ENCODE assay signal across 8 cellular contexts in genomic region chr17:48804936-48805411, GRCh38. TPM values are rescaled to one million over a fixed set of nuclear protein-coding genes. Genes with fewer than 3 reads are reported as not detected.
DNase-seq lines count a peak whose midpoint lies in the region; ATAC-seq and TF ChIP-seq lines count a peak whose summit lies in the region.

No MANE protein-coding gene starts in this region.

- peak; percentile 74 for DNase-seq in BE2C
- DNase-seq in H7, result peak; percentile 90
- peak; percentile 91 for DNase-seq in NCI-H82 (lab: John Stamatoyannopoulos, UW)
- peak; percentile 31 to 61 (median 49) for DNase-seq in activated CD8-positive, alpha-beta memory T cell treated with anti-CD3 and anti-CD28 coated beads for 48 hours (ENCODE audit: low read depth in 2 of 3, low spot score in 2 of 3)
- peak; percentile 62 for DNase-seq in epidermal melanocyte (ENCODE audit: insufficient read length, low spot score)
- peak; percentile 56 for DNase-seq in myocyte (ENCODE audit: low read depth)
- peak; percentile 30 to 33 for DNase-seq in stimulated activated CD8-positive, alpha-beta memory T cell treated with anti-CD3 and anti-CD28 coated beads, Interleukin-7, amount 100 ng/mL, for 4 hours (ENCODE audit: low read depth in 2 of 2)

- ATAC-seq in GM21447 (IDR thresholded peaks at IDR 0.05; ENCODE audit: unreplicated experiment), result no peak

- no peaks in the 10 kb centered on the region for H3K4me1 ChIP-seq in BE2C

- peaks cover 11% of the 10 kb centered on the region for H3K27me3 ChIP-seq in BE2C
- H3K27me3 ChIP-seq in H7 (ENCODE audit: control insufficient read depth, insufficient read depth, low read length), result no peaks in the 10 kb centered on the region; the same call in 1 of the 2 replicates

- peak; percentile 90 for TF ChIP-seq CTCF in BE2C (IDR thresholded peaks at IDR 0.05; ENCODE audit: low read depth, low read length)

- H3K4me3 ChIP-seq in BE2C (ENCODE audit: low read depth, low read length) (no peak overlapping the region), H7 (ENCODE audit: insufficient read depth, low read depth, low read length) (no peak overlapping the region)

- no peaks in the 10 kb centered on the region for H3K9me3 ChIP-seq in BE2C

- H3K36me3 ChIP-seq in BE2C (no peaks in the 10 kb centered on the region), H7 (replicated peaks; ENCODE audit: control insufficient read depth, insufficient read depth, low read length) (no peaks in the 10 kb centered on the region)

RNA-seq across cellular contexts. Expression of gene TTLL6, which starts 12.1 kb away (rescaled TPM):
- polyA plus RNA-seq in BE2C (2012; ENCODE audit: insufficient read depth, insufficient read length, low read depth), result not detected
- total RNA-seq in H7 (2014; rRNA removed; shearing (Covaris generic)), result 2.1 and 2.6 TPM in 2 replicates
- not detected in 2 replicates for total RNA-seq in myocyte
- polyA plus RNA-seq in myocyte (2012), result not detected

RNA-seq across cellular contexts. Expression of gene CALCOCO2, which starts 25.9 kb away (rescaled TPM):
- 16.0 TPM for polyA plus RNA-seq in BE2C (2012; ENCODE audit: insufficient read depth, insufficient read length, low read depth)
- total RNA-seq in H7 (2014; rRNA removed; shearing (Covaris generic)), result 19.4 and 23.1 TPM in 2 replicates
- total RNA-seq in myocyte, result 36.8 and 43.0 TPM in 2 replicates
- polyA plus RNA-seq in myocyte (2012), result 76.4 TPM

Comparison
In these comparisons a context has a peak if more than half of its experiments do, and no peak if none do; other contexts are left out.
1. DNase-seq: peak in every context shown above with its lines; median percentile 91 in NCI-H82; 90 in H7; 74 in BE2C; 62 in epidermal melanocyte; 56 in myocyte; 49 in activated CD8-positive, alpha-beta memory T cell treated with anti-CD3 and anti-CD28 coated beads for 48 hours; 32 in stimulated activated CD8-positive, alpha-beta memory T cell treated with anti-CD3 and anti-CD28 coated beads, Interleukin-7, amount 100 ng/mL, for 4 hours.